1 cellular context compared by ENCODE assay signal in the genomic region with DNA sequence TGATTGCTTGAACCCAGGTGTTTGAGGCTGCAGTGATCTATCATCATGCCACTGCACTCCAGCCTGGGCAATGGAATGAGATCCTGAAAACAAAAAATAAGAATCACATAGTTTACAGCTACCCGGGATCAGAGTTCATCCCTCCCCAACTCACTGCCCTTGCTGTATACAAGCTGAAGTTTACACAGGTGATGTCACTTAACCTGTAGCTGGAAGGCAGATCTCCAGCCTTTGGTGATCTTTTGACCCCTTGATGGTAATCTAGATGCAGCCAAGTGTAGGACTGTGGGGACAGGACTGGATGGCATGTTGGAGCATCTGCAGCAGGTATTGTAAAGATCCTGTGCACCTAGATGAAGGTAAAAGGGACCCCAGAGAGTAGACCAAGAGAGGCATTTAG.
TF ChIP-seq lines count a peak whose summit lies in the region.

No MANE protein-coding gene starts in this region.

TF ChIP-seq in HepG2, 621 proteins besides CTCF, POLR2A, EP300 and RAD21 (continued from another document and continues in another):
- TF ChIP-seq, protein P1, sequence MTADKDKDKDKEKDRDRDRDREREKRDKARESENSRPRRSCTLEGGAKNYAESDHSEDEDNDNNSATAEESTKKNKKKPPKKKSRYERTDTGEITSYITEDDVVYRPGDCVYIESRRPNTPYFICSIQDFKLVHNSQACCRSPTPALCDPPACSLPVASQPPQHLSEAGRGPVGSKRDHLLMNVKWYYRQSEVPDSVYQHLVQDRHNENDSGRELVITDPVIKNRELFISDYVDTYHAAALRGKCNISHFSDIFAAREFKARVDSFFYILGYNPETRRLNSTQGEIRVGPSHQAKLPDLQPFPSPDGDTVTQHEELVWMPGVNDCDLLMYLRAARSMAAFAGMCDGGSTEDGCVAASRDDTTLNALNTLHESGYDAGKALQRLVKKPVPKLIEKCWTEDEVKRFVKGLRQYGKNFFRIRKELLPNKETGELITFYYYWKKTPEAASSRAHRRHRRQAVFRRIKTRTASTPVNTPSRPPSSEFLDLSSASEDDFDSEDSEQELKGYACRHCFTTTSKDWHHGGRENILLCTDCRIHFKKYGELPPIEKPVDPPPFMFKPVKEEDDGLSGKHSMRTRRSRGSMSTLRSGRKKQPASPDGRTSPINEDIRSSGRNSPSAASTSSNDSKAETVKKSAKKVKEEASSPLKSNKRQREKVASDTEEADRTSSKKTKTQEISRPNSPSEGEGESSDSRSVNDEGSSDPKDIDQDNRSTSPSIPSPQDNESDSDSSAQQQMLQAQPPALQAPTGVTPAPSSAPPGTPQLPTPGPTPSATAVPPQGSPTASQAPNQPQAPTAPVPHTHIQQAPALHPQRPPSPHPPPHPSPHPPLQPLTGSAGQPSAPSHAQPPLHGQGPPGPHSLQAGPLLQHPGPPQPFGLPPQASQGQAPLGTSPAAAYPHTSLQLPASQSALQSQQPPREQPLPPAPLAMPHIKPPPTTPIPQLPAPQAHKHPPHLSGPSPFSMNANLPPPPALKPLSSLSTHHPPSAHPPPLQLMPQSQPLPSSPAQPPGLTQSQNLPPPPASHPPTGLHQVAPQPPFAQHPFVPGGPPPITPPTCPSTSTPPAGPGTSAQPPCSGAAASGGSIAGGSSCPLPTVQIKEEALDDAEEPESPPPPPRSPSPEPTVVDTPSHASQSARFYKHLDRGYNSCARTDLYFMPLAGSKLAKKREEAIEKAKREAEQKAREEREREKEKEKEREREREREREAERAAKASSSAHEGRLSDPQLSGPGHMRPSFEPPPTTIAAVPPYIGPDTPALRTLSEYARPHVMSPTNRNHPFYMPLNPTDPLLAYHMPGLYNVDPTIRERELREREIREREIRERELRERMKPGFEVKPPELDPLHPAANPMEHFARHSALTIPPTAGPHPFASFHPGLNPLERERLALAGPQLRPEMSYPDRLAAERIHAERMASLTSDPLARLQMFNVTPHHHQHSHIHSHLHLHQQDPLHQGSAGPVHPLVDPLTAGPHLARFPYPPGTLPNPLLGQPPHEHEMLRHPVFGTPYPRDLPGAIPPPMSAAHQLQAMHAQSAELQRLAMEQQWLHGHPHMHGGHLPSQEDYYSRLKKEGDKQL (CRISPR knock-in tag; IDR thresholded peaks at IDR 0.05; ENCODE audit: low read depth), result no peak
- TF ChIP-seq TRAFD1 (CRISPR knock-in tag; IDR thresholded peaks at IDR 0.05; ENCODE audit: borderline replicate concordance), result no peak
- TF ChIP-seq EEA1 (CRISPR knock-in tag; IDR thresholded peaks at IDR 0.05; ENCODE audit: borderline replicate concordance), result no peak
- no peak; the same call in 1 of the 2 replicates for TF ChIP-seq AHDC1 (CRISPR knock-in tag; IDR thresholded peaks at IDR 0.05; ENCODE audit: borderline replicate concordance)
- no peak for TF ChIP-seq GLI4 (CRISPR knock-in tag; IDR thresholded peaks at IDR 0.05; ENCODE audit: borderline replicate concordance)
- no peak for TF ChIP-seq ERF (CRISPR knock-in tag; IDR thresholded peaks at IDR 0.05)
- TF ChIP-seq SOX13 (IDR thresholded peaks at IDR 0.05), result no peak
- no peak; a peak in 1 of 4 replicates for TF ChIP-seq SOX13 (CRISPR knock-in tag; conservative IDR thresholded peaks at IDR 0.05 in 1 of 2, IDR thresholded peaks at IDR 0.05 in 1 of 2)
- TF ChIP-seq ZNF607 (CRISPR knock-in tag; IDR thresholded peaks at IDR 0.05; ENCODE audit: borderline replicate concordance), result no peak
- TF ChIP-seq ZZZ3 (CRISPR knock-in tag; IDR thresholded peaks at IDR 0.05; ENCODE audit: borderline replicate concordance), result no peak
- no peak for TF ChIP-seq TOPORS (CRISPR knock-in tag; IDR thresholded peaks at IDR 0.05)
- TF ChIP-seq ZNF280B (CRISPR knock-in tag; IDR thresholded peaks at IDR 0.05; ENCODE audit: borderline replicate concordance), result no peak
- TF ChIP-seq, protein P2, sequence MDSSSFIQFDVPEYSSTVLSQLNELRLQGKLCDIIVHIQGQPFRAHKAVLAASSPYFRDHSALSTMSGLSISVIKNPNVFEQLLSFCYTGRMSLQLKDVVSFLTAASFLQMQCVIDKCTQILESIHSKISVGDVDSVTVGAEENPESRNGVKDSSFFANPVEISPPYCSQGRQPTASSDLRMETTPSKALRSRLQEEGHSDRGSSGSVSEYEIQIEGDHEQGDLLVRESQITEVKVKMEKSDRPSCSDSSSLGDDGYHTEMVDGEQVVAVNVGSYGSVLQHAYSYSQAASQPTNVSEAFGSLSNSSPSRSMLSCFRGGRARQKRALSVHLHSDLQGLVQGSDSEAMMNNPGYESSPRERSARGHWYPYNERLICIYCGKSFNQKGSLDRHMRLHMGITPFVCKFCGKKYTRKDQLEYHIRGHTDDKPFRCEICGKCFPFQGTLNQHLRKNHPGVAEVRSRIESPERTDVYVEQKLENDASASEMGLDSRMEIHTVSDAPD (CRISPR knock-in tag; IDR thresholded peaks at IDR 0.05), result no peak
- TF ChIP-seq ZBTB14 (CRISPR knock-in tag; IDR thresholded peaks at IDR 0.05), result no peak
- TF ChIP-seq SIN3B (IDR thresholded peaks at IDR 0.05; ENCODE audit: low read length), result no peak
- TF ChIP-seq, protein P3, sequence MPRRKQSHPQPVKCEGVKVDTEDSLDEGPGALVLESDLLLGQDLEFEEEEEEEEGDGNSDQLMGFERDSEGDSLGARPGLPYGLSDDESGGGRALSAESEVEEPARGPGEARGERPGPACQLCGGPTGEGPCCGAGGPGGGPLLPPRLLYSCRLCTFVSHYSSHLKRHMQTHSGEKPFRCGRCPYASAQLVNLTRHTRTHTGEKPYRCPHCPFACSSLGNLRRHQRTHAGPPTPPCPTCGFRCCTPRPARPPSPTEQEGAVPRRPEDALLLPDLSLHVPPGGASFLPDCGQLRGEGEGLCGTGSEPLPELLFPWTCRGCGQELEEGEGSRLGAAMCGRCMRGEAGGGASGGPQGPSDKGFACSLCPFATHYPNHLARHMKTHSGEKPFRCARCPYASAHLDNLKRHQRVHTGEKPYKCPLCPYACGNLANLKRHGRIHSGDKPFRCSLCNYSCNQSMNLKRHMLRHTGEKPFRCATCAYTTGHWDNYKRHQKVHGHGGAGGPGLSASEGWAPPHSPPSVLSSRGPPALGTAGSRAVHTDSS (CRISPR knock-in tag; conservative IDR thresholded peaks at IDR 0.05), result no peak
- no peak for TF ChIP-seq HNRNPL (IDR thresholded peaks at IDR 0.05; ENCODE audit: low read depth, low read length)
- TF ChIP-seq ZNF556 (CRISPR knock-in tag; IDR thresholded peaks at IDR 0.05; ENCODE audit: borderline replicate concordance), result no peak
- no peak for TF ChIP-seq ZSCAN20 (CRISPR knock-in tag; IDR thresholded peaks at IDR 0.05; ENCODE audit: borderline replicate concordance)
- no peak for TF ChIP-seq ZFYVE20 (CRISPR knock-in tag; IDR thresholded peaks at IDR 0.05; ENCODE audit: borderline replicate concordance, low read depth)
- no peak for TF ChIP-seq ZNF205 (CRISPR knock-in tag; IDR thresholded peaks at IDR 0.05)
- no peak for TF ChIP-seq JUNB (CRISPR knock-in tag; IDR thresholded peaks at IDR 0.05; ENCODE audit: borderline replicate concordance)
- no peak for TF ChIP-seq ZNF768 (CRISPR knock-in tag; IDR thresholded peaks at IDR 0.05)
- TF ChIP-seq, protein P4, sequence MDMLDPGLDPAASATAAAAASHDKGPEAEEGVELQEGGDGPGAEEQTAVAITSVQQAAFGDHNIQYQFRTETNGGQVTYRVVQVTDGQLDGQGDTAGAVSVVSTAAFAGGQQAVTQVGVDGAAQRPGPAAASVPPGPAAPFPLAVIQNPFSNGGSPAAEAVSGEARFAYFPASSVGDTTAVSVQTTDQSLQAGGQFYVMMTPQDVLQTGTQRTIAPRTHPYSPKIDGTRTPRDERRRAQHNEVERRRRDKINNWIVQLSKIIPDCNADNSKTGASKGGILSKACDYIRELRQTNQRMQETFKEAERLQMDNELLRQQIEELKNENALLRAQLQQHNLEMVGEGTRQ (IDR thresholded peaks at IDR 0.05; ENCODE audit: low read depth, low read length), result no peak
- TF ChIP-seq, protein P4 (CRISPR knock-in tag; IDR thresholded peaks at IDR 0.05; ENCODE audit: borderline replicate concordance), result no peak
